9 cellular contexts compared by ENCODE assay signal in genomic region chr1:201259476-201260235, GRCh38. TPM values are rescaled to one million over a fixed set of nuclear protein-coding genes. Genes with fewer than 3 reads are reported as not detected.
A peak's percentile ranks its signal among the peaks of the same experiment; 100 is the strongest.
DNase-seq lines count a peak whose midpoint lies in the region; ATAC-seq and TF ChIP-seq lines count a peak whose summit lies in the region.
"Had no signal": no experiment of that assay in that cellular context is flagged by ENCODE, and none has a peak within 500 bp of the region (broad histone marks: within the 10 kb centered on the region; RNA-seq: fewer than 3 reads in every experiment).

No MANE protein-coding gene starts in this region.

- no peak overlapping the region for H3K18ac ChIP-seq in mesendoderm (ENCODE audit: low read length)

- no peak overlapping the region for H3K9ac ChIP-seq in BLaER1 treated with 17β-estradiol and CSF1 and Interleukin-3, amounts not matched to agents 10 nM and 100 nM
- H3K9ac ChIP-seq in mesendoderm (ENCODE audit: low read length), result peak overlapping the region; percentile 40

- no peak overlapping the region for H2BK15ac ChIP-seq in mesendoderm (replicated peaks; ENCODE audit: low read depth)

- no peaks in the 10 kb centered on the region for H4K20me1 ChIP-seq in BLaER1 treated with 17β-estradiol and CSF1 and Interleukin-3, amounts not matched to agents 10 nM and 100 nM

- H4K5ac ChIP-seq in mesendoderm (ENCODE audit: low read length), result no peak overlapping the region

- no peaks in the 10 kb centered on the region for H3K36me3 ChIP-seq in BLaER1 treated with 17β-estradiol and CSF1 and Interleukin-3, amounts not matched to agents 10 nM and 100 nM
- H3K36me3 ChIP-seq in mesendoderm (ENCODE audit: control insufficient read depth, insufficient read depth, low read length), result no peaks in the 10 kb centered on the region
- H3K36me3 ChIP-seq in tibial nerve, result no peaks in the 10 kb centered on the region

- H2AK5ac ChIP-seq in mesendoderm (ENCODE audit: low read length), result no peak overlapping the region

- no peak overlapping the region for H3K4me3 ChIP-seq in BLaER1 treated with 17β-estradiol and CSF1 and Interleukin-3, amounts not matched to agents 10 nM and 100 nM
- no peak overlapping the region for H3K4me3 ChIP-seq in mesendoderm (ENCODE audit: low read length)
- H3K4me3 ChIP-seq in tibial nerve, result no peak overlapping the region

- ATAC-seq in HG02973 (IDR thresholded peaks at IDR 0.05; ENCODE audit: unreplicated experiment) (no peak), HG02852 (IDR thresholded peaks at IDR 0.05; ENCODE audit: unreplicated experiment) (no peak)

- H3K23ac ChIP-seq in mesendoderm (ENCODE audit: low read length), result no peak overlapping the region

- H3K4me2 ChIP-seq in BLaER1 treated with 17β-estradiol and CSF1 and Interleukin-3, amounts not matched to agents 10 nM and 100 nM, result peak overlapping the region in 7 of 11 experiments; percentile 8 to 33 (median 18); a peak in 5 of 22 replicates
- peak overlapping the region; percentile 88 for H3K4me2 ChIP-seq in mesendoderm (ENCODE audit: low read length)

- H3K27me3 ChIP-seq in BLaER1 treated with 17β-estradiol and CSF1 and Interleukin-3, amounts not matched to agents 10 nM and 100 nM, result peaks cover 0 to 13% (median 7%) of the 10 kb centered on the region in 11 experiments; a peak in 11 of 22 replicates
- no peaks in the 10 kb centered on the region for H3K27me3 ChIP-seq in mesendoderm (ENCODE audit: insufficient read depth, low read length, poor library complexity)
- peaks cover 0 to 30% of the 10 kb centered on the region in 2 donors for H3K27me3 ChIP-seq in tibial nerve

- no peaks in the 10 kb centered on the region for H3K79me1 ChIP-seq in mesendoderm (ENCODE audit: low read length)

- TF ChIP-seq POLR2A in tibial nerve (IDR thresholded peaks at IDR 0.05), result no peak

- TF ChIP-seq CTCF in tibial nerve (IDR thresholded peaks at IDR 0.05), result no peak

- TF ChIP-seq EP300 in tibial nerve (IDR thresholded peaks at IDR 0.05), result no peak

- H4K8ac ChIP-seq in mesendoderm (ENCODE audit: low read depth, low read length), result no peak overlapping the region

- no peak overlapping the region for H3K27ac ChIP-seq in BLaER1 treated with 17β-estradiol and CSF1 and Interleukin-3, amounts not matched to agents 10 nM and 100 nM
- H3K27ac ChIP-seq in mesendoderm (ENCODE audit: low read depth, low read length), result no peak overlapping the region
- no peak overlapping the region for H3K27ac ChIP-seq in tibial nerve

- peaks cover 0 to 13% (median 7%) of the 10 kb centered on the region in 10 experiments; a peak in 9 of 20 replicates for H3K4me1 ChIP-seq in BLaER1 treated with 17β-estradiol and CSF1 and Interleukin-3, amounts not matched to agents 10 nM and 100 nM
- H3K4me1 ChIP-seq in mesendoderm (ENCODE audit: control insufficient read depth, low read depth, low read length), result no peaks in the 10 kb centered on the region
- H3K4me1 ChIP-seq in tibial nerve, result peaks cover 0 to 13% (median 4%) of the 10 kb centered on the region in 4 donors

- no peaks in the 10 kb centered on the region for H3K9me3 ChIP-seq in BLaER1 treated with 17β-estradiol and CSF1 and Interleukin-3, amounts not matched to agents 10 nM and 100 nM (replicated peaks in 1 of 11)
- H3K9me3 ChIP-seq in tibial nerve, result no peaks in the 10 kb centered on the region

- no peak overlapping the region for H2BK120ac ChIP-seq in mesendoderm (ENCODE audit: low read depth, low read length)

- peak; percentile 54 for DNase-seq in NCI-H1105 (lab: John Stamatoyannopoulos, UW)
- peak; percentile 58 for DNase-seq in ecto neural progenitor cell (ENCODE audit: low spot score)
- peak; percentile 78 for DNase-seq in mesendoderm
- no peak for DNase-seq in tibial nerve (ENCODE audit: low spot score in 2 of 2)
- no peak for DNase-seq in effector CD8-positive, alpha-beta T cell (lab: John Stamatoyannopoulos, UW)
- DNase-seq: naive B cell had no signal

- no peaks in the 10 kb centered on the region for H3K79me2 ChIP-seq in mesendoderm (ENCODE audit: control insufficient read depth, insufficient read depth, low read length)

- WGBS in mesendoderm (ENCODE audit: extremely low coverage, insufficient coverage, low lambda C conversion rate), result no CpG with 5 or more reads among the region's 28 CpGs
- WGBS in tibial nerve, 2 donors, result 3 to 5% methylated on average over 18 to 24 of the region's 28 CpGs

- no peak overlapping the region for H3K4ac ChIP-seq in mesendoderm (ENCODE audit: low read depth, low read length)

- no peak overlapping the region for H2BK5ac ChIP-seq in mesendoderm (ENCODE audit: low read length)

- H3K56ac ChIP-seq in mesendoderm (ENCODE audit: low read length), result peak overlapping the region; percentile 80

RNA-seq across cellular contexts. Expression of gene PKP1, which starts 23.6 kb away (rescaled TPM):
- polyA plus RNA-seq in mesendoderm (2013, experiment 1 of 2), result 0.58 TPM
- 0.49 TPM for polyA plus RNA-seq in mesendoderm (2013, experiment 2 of 2)
- total RNA-seq in tibial nerve, result under 1 TPM in 3 of 4 donors, not detected in 1; 0.22 to 0.90 (median 0.39) TPM

Comparison
In these comparisons a context has a peak if more than half of its experiments do, and no peak if none do; other contexts are left out.
1. DNase-seq: peak in NCI-H1105 (single experiment), ecto neural progenitor cell (single experiment) and mesendoderm (single experiment); none in tibial nerve (0 of 2) and effector CD8-positive, alpha-beta T cell (single experiment).